31 cellular contexts compared by ENCODE assay signal in the genomic region with DNA sequence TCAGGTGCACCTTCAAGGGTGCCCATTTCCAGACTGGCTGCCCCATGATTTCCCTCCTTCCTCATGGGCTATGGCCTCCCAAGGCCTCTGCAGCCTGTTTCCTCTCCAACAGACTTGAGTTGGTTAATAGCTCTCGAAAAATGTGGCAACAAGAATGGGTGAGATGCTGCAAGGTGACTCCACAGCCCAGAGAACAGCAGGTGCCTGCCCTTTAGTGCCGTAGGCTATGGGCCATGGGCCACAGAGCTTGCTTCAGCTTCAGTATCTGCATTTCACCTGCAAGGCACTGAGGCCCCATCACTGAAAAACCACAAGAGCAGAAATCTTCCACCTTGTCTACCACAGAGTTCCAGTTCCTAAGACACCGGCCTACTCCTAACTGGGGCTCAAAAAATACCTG.
"Had no signal": no experiment of that assay in that cellular context is flagged by ENCODE, and none has a peak within 500 bp of the region (broad histone marks: within the 10 kb centered on the region; RNA-seq: fewer than 3 reads in every experiment).

No MANE protein-coding gene starts in this region.

- H3K4me3 ChIP-seq: ascending aorta, body of pancreas, K562, SJSA1 had no signal

- H3K27ac ChIP-seq: ascending aorta, body of pancreas, RWPE1 had no signal

- H3K27ac Mint-ChIP-seq: activated CD8-positive, alpha-beta memory T cell treated with anti-CD3 and anti-CD28 coated beads, Interleukin-2, amount 10 ng/mL, durations not matched to agents 7 days and 5 days; activated CD8-positive, alpha-beta T cell treated with anti-CD3 and anti-CD28 coated beads, Interleukin-2, amount 10 ng/mL, durations not matched to agents 7 days and 5 days; activated naive CD4-positive, alpha-beta T cell treated with anti-CD3 and anti-CD28 coated beads, Interleukin-2, amount 50 U/mL, for 72 hours; activated naive CD8-positive, alpha-beta T cell treated with anti-CD3 and anti-CD28 coated beads, Interleukin-2, amount 50 U/mL, for 24 hours; activated T-cell treated with anti-CD3 and anti-CD28 coated beads, Interleukin-2, amount 50 U/mL, for 24 hours; activated T-helper 1 cell treated with anti-CD3 and anti-CD28 coated beads, Interleukin-12 subunit alpha, Interleukin-12 subunit beta, Interleukin-2, Interleukin-4 antibody, amounts not matched to agents 30 ng/mL and 10 ng/mL and 1 ng/mL, durations not matched to agents 14 hours and 24 hours and 36 hours; WTC11 had no signal

- H3K4me3 Mint-ChIP-seq: activated CD8-positive, alpha-beta memory T cell treated with anti-CD3 and anti-CD28 coated beads, Interleukin-2, amount 10 ng/mL, durations not matched to agents 7 days and 5 days; activated CD8-positive, alpha-beta T cell treated with anti-CD3 and anti-CD28 coated beads, Interleukin-2, amount 10 ng/mL, durations not matched to agents 7 days and 5 days; activated naive CD8-positive, alpha-beta T cell treated with anti-CD3 and anti-CD28 coated beads, Interleukin-2, amount 50 U/mL, for 24 hours; activated T-cell treated with anti-CD3 and anti-CD28 coated beads, Interleukin-2, amount 50 U/mL, for 24 hours; activated T-helper 1 cell treated with anti-CD3 and anti-CD28 coated beads, Interleukin-12 subunit alpha, Interleukin-12 subunit beta, Interleukin-2, Interleukin-4 antibody, amounts not matched to agents 30 ng/mL and 10 ng/mL and 1 ng/mL, durations not matched to agents 14 hours and 24 hours and 36 hours; WTC11 had no signal

- DNase-seq: activated CD4-positive, alpha-beta T cell treated with anti-CD3 and anti-CD28 coated beads for 48 hours; activated CD4-positive, alpha-beta T cell treated with anti-CD3 and anti-CD28 coated beads, Interleukin-2, amount 50 U/mL, for 4 hours; activated CD4-positive, CD25-positive, alpha-beta regulatory T cell treated with anti-CD3 and anti-CD28 coated beads, Interleukin-2, amount 50 U/mL, for 72 hours; activated CD8-positive, alpha-beta memory T cell treated with anti-CD3 and anti-CD28 coated beads, Interleukin-2, amount 10 ng/mL, durations not matched to agents 7 days and 5 days; activated CD8-positive, alpha-beta T cell treated with anti-CD3 and anti-CD28 coated beads, Interleukin-2, amount 10 ng/mL, durations not matched to agents 7 days and 5 days; activated effector memory CD4-positive, alpha-beta T cell treated with anti-CD3 and anti-CD28 coated beads, Interleukin-2, amount 50 U/mL, for 16 hours; activated naive CD4-positive, alpha-beta T cell treated with Interleukin-2 at 50 U/mL for 16 hours; activated naive CD8-positive, alpha-beta T cell treated with anti-CD3 and anti-CD28 coated beads, Interleukin-2, amount 50 U/mL, for 24 hours; activated T-cell treated with anti-CD3 and anti-CD28 coated beads, Interleukin-2, amount 50 U/mL, for 24 hours; amniotic stem cell; body of pancreas; central memory CD4-positive, alpha-beta T cell; Kasumi-1; NCI-H1105 treated with DMSO at 0.1 percent for 48 hours; NCI-H1436 treated with DMSO at 0.1 percent for 48 hours; NCI-H187; NCI-H2081 treated with DMSO at 0.1 percent for 48 hours; NCI-H2171; NCI-H510A treated with DMSO at 0.1 percent for 48 hours; NCI-H69; Right ventricle myocardium superior; SW 1271; T-helper 9 cell had no signal

- H3K4me1 Mint-ChIP-seq: activated CD8-positive, alpha-beta memory T cell treated with anti-CD3 and anti-CD28 coated beads, Interleukin-2, amount 10 ng/mL, durations not matched to agents 7 days and 5 days; WTC11 had no signal

- H3K36me3 Mint-ChIP-seq: activated CD8-positive, alpha-beta memory T cell treated with anti-CD3 and anti-CD28 coated beads, Interleukin-2, amount 10 ng/mL, durations not matched to agents 7 days and 5 days; activated naive CD4-positive, alpha-beta T cell treated with anti-CD3 and anti-CD28 coated beads, Interleukin-2, amount 50 U/mL, for 72 hours had no signal

- H3K27me3 ChIP-seq: ascending aorta, body of pancreas, SJSA1 had no signal

- H3K9me3 Mint-ChIP-seq: activated naive CD4-positive, alpha-beta T cell treated with anti-CD3 and anti-CD28 coated beads, Interleukin-2, amount 50 U/mL, for 72 hours; activated naive CD8-positive, alpha-beta T cell treated with anti-CD3 and anti-CD28 coated beads, Interleukin-2, amount 50 U/mL, for 24 hours; activated T-cell treated with anti-CD3 and anti-CD28 coated beads, Interleukin-2, amount 50 U/mL, for 24 hours had no signal

- H3K9me3 ChIP-seq: ascending aorta, body of pancreas, SJSA1 had no signal

- H3K36me3 ChIP-seq: ascending aorta, SJSA1 had no signal

- ATAC-seq: activated CD8-positive, alpha-beta memory T cell treated with anti-CD3 and anti-CD28 coated beads, Interleukin-2, amount 10 ng/mL, durations not matched to agents 7 days and 5 days; activated CD8-positive, alpha-beta T cell treated with anti-CD3 and anti-CD28 coated beads, Interleukin-2, amount 10 ng/mL, durations not matched to agents 7 days and 5 days; activated naive CD4-positive, alpha-beta T cell treated with anti-CD3 and anti-CD28 coated beads, Interleukin-2, amount 50 U/mL, for 72 hours; activated naive CD8-positive, alpha-beta T cell treated with anti-CD3 and anti-CD28 coated beads, Interleukin-2, amount 50 U/mL, for 24 hours; body of pancreas; K562; SK-N-SH treated with all-trans-retinoic acid at 6 μM for 48 hours; WTC11 had no signal
